27 cellular contexts compared by ENCODE assay signal in the genomic region with DNA sequence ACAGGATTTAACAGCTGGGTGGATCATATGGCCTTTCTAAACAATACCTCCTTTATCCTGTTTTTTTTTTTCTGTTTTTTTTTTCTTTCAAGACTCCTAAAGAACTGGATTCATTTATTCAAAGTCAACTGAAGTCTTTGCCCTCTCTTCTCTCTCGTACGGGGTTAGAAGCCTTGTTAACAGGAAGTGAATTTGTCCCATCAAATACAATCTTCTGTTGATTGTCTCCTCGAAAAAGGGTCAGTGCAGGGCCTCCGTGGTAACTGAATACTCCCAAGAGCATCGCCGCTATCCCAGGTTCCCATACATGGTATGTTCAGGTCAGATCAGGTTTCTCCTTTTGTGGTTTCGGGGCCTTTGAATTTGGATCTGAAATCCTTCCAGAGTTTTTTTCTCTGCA. TPM values are rescaled to one million over a fixed set of nuclear protein-coding genes. Genes with fewer than 3 reads are reported as not detected.
A peak's percentile ranks its signal among the peaks of the same experiment; 100 is the strongest.
DNase-seq lines count a peak whose midpoint lies in the region; ATAC-seq and TF ChIP-seq lines count a peak whose summit lies in the region.
"Had no signal": no experiment of that assay in that cellular context is flagged by ENCODE, and none has a peak within 500 bp of the region (broad histone marks: within the 10 kb centered on the region; RNA-seq: fewer than 3 reads in every experiment).

No MANE protein-coding gene starts in this region.

- H4K8ac ChIP-seq in H9 (replicated peaks; ENCODE audit: insufficient read length, low read depth, low read length) (no peak overlapping the region), trophoblast cell (ENCODE audit: low read depth, low read length) (no peak overlapping the region)

- no peak overlapping the region for H3K56ac ChIP-seq in H9 (ENCODE audit: insufficient read length, low read depth, low read length)

- H3K27ac Mint-ChIP-seq in activated T-cell treated with anti-CD3 and anti-CD28 coated beads, Interleukin-2, amount 50 U/mL, for 24 hours = no peak overlapping the region
- H3K27ac Mint-ChIP-seq in H9 (no peak overlapping the region), neural crest cell (ENCODE audit: unreplicated experiment) (peak overlapping the region; percentile 81)
- peak overlapping the region; percentile 22 to 35 for H3K27ac Mint-ChIP-seq in effector memory CD8-positive, alpha-beta T cell

- H2BK5ac ChIP-seq in H9 (ENCODE audit: insufficient read length, low read length) (no peak overlapping the region), trophoblast cell (ENCODE audit: low read depth, low read length, poor library complexity) (no peak overlapping the region)

- H3K9ac ChIP-seq in H9 (ENCODE audit: extremely low read depth, insufficient read length, low read length) (no peak overlapping the region), trophoblast cell (ENCODE audit: low read length) (no peak overlapping the region)

- H3K23me2 ChIP-seq in H9 (ENCODE audit: insufficient read length, low read depth, low read length, poor library complexity, severe bottlenecking) = peaks cover 11% of the 10 kb centered on the region

- H3K18ac ChIP-seq in H9 (ENCODE audit: insufficient read length, low read depth, low read length) (no peak overlapping the region), trophoblast cell (ENCODE audit: low read length) (no peak overlapping the region)

- DNase-seq in activated T-cell treated with anti-CD3 and anti-CD28 coated beads, Interleukin-2, amount 50 U/mL, for 24 hours = no peak
- DNase-seq in activated T-cell treated with anti-CD3 and anti-CD28 coated beads, Interleukin-2, amount 50 U/mL, for 1 hour = no peak
- DNase-seq in H9 (no peak), neural crest cell (ENCODE audit: low read depth, low spot score) (no peak), NCI-H1694 treated with DMSO at 0.1 percent for 48 hours (lab: John Stamatoyannopoulos, UW) (no peak), gastrocnemius medialis (no peak), trophoblast cell (no peak)
- no peak for DNase-seq in effector memory CD8-positive, alpha-beta T cell
- DNase-seq: ACHN; activated CD8-positive, alpha-beta memory T cell treated with anti-CD3 and anti-CD28 coated beads, Interleukin-2, amount 10 ng/mL, durations not matched to agents 7 days and 5 days; activated gamma-delta T cell treated with Interleukin-2 at 50 U/mL for 16 hours; cerebellar nuclear complex; DMS153; erythroblast; mammary epithelial cell; MM.1S; NCI-H1436 treated with DMSO at 0.1 percent for 48 hours; NCI-H345; T1000; thyroid gland had no signal

- no peak overlapping the region for H4K12ac ChIP-seq in trophoblast cell (ENCODE audit: low read depth, low read length)

- no peak overlapping the region for H2AFZ ChIP-seq in H9 (ENCODE audit: low read length)
- no peak overlapping the region for H2AFZ ChIP-seq in trophoblast cell (ENCODE audit: insufficient read depth, low read length, poor library complexity)

- peak overlapping the region; percentile 35 for H3K4me3 Mint-ChIP-seq in activated T-cell treated with anti-CD3 and anti-CD28 coated beads, Interleukin-2, amount 50 U/mL, for 24 hours
- peak overlapping the region; percentile 40 to 66; a peak in 4 of 5 replicates for H3K4me3 Mint-ChIP-seq in H9
- peak overlapping the region; percentile 27 to 37 for H3K4me3 Mint-ChIP-seq in effector memory CD8-positive, alpha-beta T cell
- H3K4me3 Mint-ChIP-seq in neural crest cell = peak overlapping the region; percentile 86

- intact Hi-C loops in gastrocnemius medialis (cut with DNase I; ENCODE audit: low total_unique reads) = loop anchor here (2.0 kb wide), 1 partner anchor 293 kb away; the partner anchor contains the start of gene STX18

- H3K14ac ChIP-seq in H9 (ENCODE audit: insufficient read depth, low read length) (no peak overlapping the region), trophoblast cell (ENCODE audit: low read length) (no peak overlapping the region)

- no peaks in the 10 kb centered on the region for H3K9me3 Mint-ChIP-seq in activated T-cell treated with anti-CD3 and anti-CD28 coated beads, Interleukin-2, amount 50 U/mL, for 24 hours
- H3K9me3 Mint-ChIP-seq in H9 = no peaks in the 10 kb centered on the region
- no peaks in the 10 kb centered on the region for H3K9me3 Mint-ChIP-seq in effector memory CD8-positive, alpha-beta T cell
- H3K9me3 Mint-ChIP-seq in neural crest cell = no peaks in the 10 kb centered on the region
- H3K9me3 Mint-ChIP-seq: stimulated activated memory B cell treated with anti-CD40 and anti-IgM and Interleukin-4, amounts not matched to agents 10 μg/mL and 1 μg/mL and 100 μg/mL, for 72 hours had no signal

- H3K79me2 ChIP-seq in H9 (ENCODE audit: insufficient read depth, low read length) = no peaks in the 10 kb centered on the region
- H3K79me2 ChIP-seq in trophoblast cell (ENCODE audit: control insufficient read depth, insufficient read depth, low read length, poor library complexity) = peaks cover 4% of the 10 kb centered on the region

- H3K79me1 ChIP-seq in H9 (ENCODE audit: insufficient read depth, low read depth, low read length, poor library complexity, severe bottlenecking) = peaks cover 2% of the 10 kb centered on the region
- H3K79me1 ChIP-seq in trophoblast cell (ENCODE audit: low read length) = peaks cover 8% of the 10 kb centered on the region

- H3K4me2 ChIP-seq in H9 (ENCODE audit: insufficient read depth, insufficient read length, low read length) (no peak overlapping the region), trophoblast cell (ENCODE audit: low read length) (no peak overlapping the region)

- H3K27me3 ChIP-seq in H9 (ENCODE audit: insufficient read depth, low read length) = peaks cover 3% of the 10 kb centered on the region; the same call in 1 of the 2 replicates
- H3K27me3 ChIP-seq in gastrocnemius medialis = no peaks in the 10 kb centered on the region
- no peaks in the 10 kb centered on the region for H3K27me3 ChIP-seq in trophoblast cell (ENCODE audit: insufficient read depth, low read length)
- H3K27me3 ChIP-seq: ascending aorta, thyroid gland had no signal

- H3K4me1 ChIP-seq in H9 (ENCODE audit: insufficient read depth, low read length) = no peaks in the 10 kb centered on the region
- peaks cover 21 to 26% of the 10 kb centered on the region in 2 donors for H3K4me1 ChIP-seq in gastrocnemius medialis
- H3K4me1 ChIP-seq in trophoblast cell (ENCODE audit: control insufficient read depth in 1 of 2, insufficient read depth in 2 of 2, low read length in 2 of 2) = peaks cover 3 to 8% of the 10 kb centered on the region in 2 experiments

- H3K27ac ChIP-seq in H9 (ENCODE audit: insufficient read length, low read depth, low read length) (no peak overlapping the region), gastrocnemius medialis (no peak overlapping the region), trophoblast cell (ENCODE audit: low read depth, low read length) (no peak overlapping the region)
- H3K27ac ChIP-seq: C4-2B, thyroid gland had no signal

- no peaks in the 10 kb centered on the region for H4K20me1 ChIP-seq in H9 (ENCODE audit: control insufficient read depth, insufficient read depth, insufficient read length)

- peaks cover 28% of the 10 kb centered on the region for H3K4me1 Mint-ChIP-seq in activated T-cell treated with anti-CD3 and anti-CD28 coated beads, Interleukin-2, amount 50 U/mL, for 24 hours (ENCODE audit: low read depth)
- H3K4me1 Mint-ChIP-seq in H9 (peaks cover 14 to 15% of the 10 kb centered on the region in 2 experiments), neural crest cell (peaks cover 49% of the 10 kb centered on the region)
- peaks cover 14 to 22% of the 10 kb centered on the region in 2 donors for H3K4me1 Mint-ChIP-seq in effector memory CD8-positive, alpha-beta T cell (ENCODE audit: low read depth in 2 of 2)

- H2BK120ac ChIP-seq in H9 (ENCODE audit: low read depth, low read length, poor library complexity, severe bottlenecking) (no peak overlapping the region), trophoblast cell (ENCODE audit: insufficient read depth, low read length, poor library complexity) (no peak overlapping the region)

- no CpG with 5 or more reads among the region's 7 CpGs for WGBS in H9 (ENCODE audit: extremely low coverage, insufficient read length, low lambda C conversion rate)
- WGBS in trophoblast cell (ENCODE audit: extremely low coverage, insufficient coverage, insufficient read length) = no CpG with 5 or more reads among the region's 7 CpGs

- no peak overlapping the region for H3K4me3 ChIP-seq in gastrocnemius medialis
- no peak overlapping the region for H3K4me3 ChIP-seq in trophoblast cell (ENCODE audit: low read depth, low read length)
- H3K4me3 ChIP-seq: ascending aorta, thyroid gland had no signal

- H4K5ac ChIP-seq in H9 (ENCODE audit: insufficient read length, low read depth, low read length) = no peak overlapping the region

- no peak overlapping the region for H3K4ac ChIP-seq in H9 (ENCODE audit: low read depth, low read length)
- H3K4ac ChIP-seq in trophoblast cell (ENCODE audit: low read depth, low read length) = no peak overlapping the region

- no peak overlapping the region for H3K23ac ChIP-seq in H9 (ENCODE audit: insufficient read length, low read depth, low read length)
- H3K23ac ChIP-seq in trophoblast cell (ENCODE audit: low read length) = no peak overlapping the region

- no peak overlapping the region for H4K91ac ChIP-seq in H9 (ENCODE audit: insufficient read length, low read depth, low read length)
- H4K91ac ChIP-seq in trophoblast cell (ENCODE audit: low read depth, low read length) = no peak overlapping the region

- H2AK5ac ChIP-seq in H9 (ENCODE audit: insufficient read length, low read length) (no peak overlapping the region), trophoblast cell (ENCODE audit: low read length) (no peak overlapping the region)

- no peak for TF ChIP-seq POLR2A in gastrocnemius medialis (IDR thresholded peaks at IDR 0.05)

- H3T11ph ChIP-seq in H9 (ENCODE audit: low read length) = no peak overlapping the region

- H2BK12ac ChIP-seq in H9 (ENCODE audit: insufficient read length, low read depth, low read length) (no peak overlapping the region), trophoblast cell (ENCODE audit: low read length) (no peak overlapping the region)

- H3K36me3 Mint-ChIP-seq in activated T-cell treated with anti-CD3 and anti-CD28 coated beads, Interleukin-2, amount 50 U/mL, for 24 hours (ENCODE audit: low read depth) = peaks cover 29% of the 10 kb centered on the region
- H3K36me3 Mint-ChIP-seq in H9 (ENCODE audit: insufficient read depth in 1 of 3, low read depth in 3 of 3) (peaks cover 10 to 13% (median 12%) of the 10 kb centered on the region in 3 experiments; a peak in 6 of 7 replicates), neural crest cell (ENCODE audit: low read depth) (peaks cover 4% of the 10 kb centered on the region)
- H3K36me3 Mint-ChIP-seq in effector memory CD8-positive, alpha-beta T cell (ENCODE audit: insufficient read depth) = peaks cover 24% of the 10 kb centered on the region

- H3K9me3 ChIP-seq in H9 (ENCODE audit: control insufficient read depth, low read depth, low read length) = no peaks in the 10 kb centered on the region
- H3K9me3 ChIP-seq in gastrocnemius medialis = no peaks in the 10 kb centered on the region
- no peaks in the 10 kb centered on the region for H3K9me3 ChIP-seq in trophoblast cell (ENCODE audit: insufficient read depth, low read depth, low read length)
- H3K9me3 ChIP-seq: ascending aorta, thyroid gland had no signal

- TF ChIP-seq CTCF in H9 (conservative IDR thresholded peaks at IDR 0.05) (no peak), neural crest cell (conservative IDR thresholded peaks at IDR 0.05) (no peak), gastrocnemius medialis (IDR thresholded peaks at IDR 0.05 in 4 of 5, conservative IDR thresholded peaks at IDR 0.05 in 1 of 5) (no peak)

- H3K27me3 Mint-ChIP-seq in activated T-cell treated with anti-CD3 and anti-CD28 coated beads, Interleukin-2, amount 50 U/mL, for 24 hours = no peaks in the 10 kb centered on the region
- H3K27me3 Mint-ChIP-seq in H9 (ENCODE audit: low read depth) (peaks cover 14% of the 10 kb centered on the region), neural crest cell (ENCODE audit: low read depth) (peaks cover 3% of the 10 kb centered on the region)
- H3K27me3 Mint-ChIP-seq in effector memory CD8-positive, alpha-beta T cell = no peaks in the 10 kb centered on the region
- H3K27me3 Mint-ChIP-seq: activated CD8-positive, alpha-beta memory T cell treated with anti-CD3 and anti-CD28 coated beads, Interleukin-2, amount 10 ng/mL, durations not matched to agents 7 days and 5 days had no signal

- in situ Hi-C loops in gastrocnemius medialis (cut with MboI; ENCODE audit: low sequenced_read_pairs in 4 of 4) = loop anchor here (5.0 to 25.0 kb wide), 3 partner anchors 85 to 287 kb away; partner anchors contain the start of gene STX18 (in 1 of the 4)

- H3K36me3 ChIP-seq in gastrocnemius medialis = peaks cover 0 to 13% of the 10 kb centered on the region in 2 donors
- H3K36me3 ChIP-seq in trophoblast cell (ENCODE audit: control insufficient read depth in 1 of 2, insufficient read depth in 2 of 2, low read length in 2 of 2) = peaks cover 0 to 5% of the 10 kb centered on the region in 2 experiments

- H2BK15ac ChIP-seq in H9 (ENCODE audit: low read depth, low read length) = no peak overlapping the region

- no peak overlapping the region for H2BK20ac ChIP-seq in H9 (ENCODE audit: low read depth, low read length, poor library complexity, severe bottlenecking)

- no peak for ATAC-seq in effector memory CD8-positive, alpha-beta T cell (replicated peaks)
- no peak for ATAC-seq in gastrocnemius medialis
- ATAC-seq: activated CD8-positive, alpha-beta memory T cell treated with anti-CD3 and anti-CD28 coated beads, Interleukin-2, amount 10 ng/mL, durations not matched to agents 7 days and 5 days; stimulated activated memory B cell treated with anti-CD40 and anti-IgM and Interleukin-4, amounts not matched to agents 10 μg/mL and 1 μg/mL and 100 μg/mL, for 72 hours had no signal

RNA-seq across cellular contexts. Expression of gene TMEM128, which starts 1.9 kb away (rescaled TPM):
- total RNA-seq in H9 (2021) (19.8 and 21.5 TPM in 2 replicates), neural crest cell (26.7 and 28.4 TPM in 2 replicates), gastrocnemius medialis (1 to 10 TPM; 3.7 to 8.6 (median 4.6) TPM)
- 13.7 and 14.5 TPM in 2 replicates for polyA plus RNA-seq in trophoblast cell (2013)

RNA-seq across cellular contexts. Expression of gene OTOP1, which starts 23.1 kb away (rescaled TPM):
- total RNA-seq in H9 (2021) = not detected in 2 replicates
- total RNA-seq in neural crest cell = 0.33 TPM in 1 of 2 replicates, not detected in the other
- not detected for total RNA-seq in gastrocnemius medialis
- not detected in 2 replicates for polyA plus RNA-seq in trophoblast cell (2013)
- total RNA-seq: activated CD8-positive, alpha-beta memory T cell treated with anti-CD3 and anti-CD28 coated beads, Interleukin-2, amount 10 ng/mL, durations not matched to agents 7 days and 5 days; ascending aorta; frontal cortex; mammary epithelial cell; myocyte; posterior vena cava; thyroid gland had no signal
- polyA plus RNA-seq: keratinocyte had no signal

RNA-seq across cellular contexts. Expression of gene LYAR, which starts 40.1 kb away (rescaled TPM):
- total RNA-seq in H9 (2021) = 47.0 and 50.9 TPM in 2 replicates
- total RNA-seq in neural crest cell = 24.7 and 27.3 TPM in 2 replicates
- total RNA-seq in gastrocnemius medialis = 10 to 100 TPM in 3 of 4 donors, 1 to 10 TPM in 1; 9.9 to 26.6 (median 23.1) TPM
- polyA plus RNA-seq in trophoblast cell (2013) = 28.2 and 29.5 TPM in 2 replicates

RNA-seq across cellular contexts. Expression of gene ZBTB49, which starts 40.2 kb away (rescaled TPM):
- total RNA-seq in H9 (2021) = 6.7 and 8.7 TPM in 2 replicates
- 5.7 and 7.8 TPM in 2 replicates for total RNA-seq in neural crest cell
- 1 to 10 TPM; 1.7 to 2.8 (median 2.5) TPM for total RNA-seq in gastrocnemius medialis
- 2.8 and 2.9 TPM in 2 replicates for polyA plus RNA-seq in trophoblast cell (2013)
- total RNA-seq: ascending aorta had no signal

Comparison
In these comparisons a context has a peak if more than half of its experiments do, and no peak if none do; other contexts are left out.
1. H3K27ac Mint-ChIP-seq: peak in effector memory CD8-positive, alpha-beta T cell (2 of 2) and neural crest cell (single experiment); none in activated T-cell treated with anti-CD3 and anti-CD28 coated beads, Interleukin-2, amount 50 U/mL, for 24 hours (single experiment) and H9 (0 of 3).
2. H3K4me3 Mint-ChIP-seq: peak in every context shown above with its lines; median percentile 86 in neural crest cell; 53 in H9; 35 in activated T-cell treated with anti-CD3 and anti-CD28 coated beads, Interleukin-2, amount 50 U/mL, for 24 hours; 32 in effector memory CD8-positive, alpha-beta T cell.